In genomic region chr15:58014040-58014439, GRCh38 we compare ENCODE assay signal across 9 cellular contexts. TPM values are rescaled to one million over a fixed set of nuclear protein-coding genes. Genes with fewer than 3 reads are reported as not detected.
"Had no signal": no experiment of that assay in that cellular context is flagged by ENCODE, and none has a peak within 500 bp of the region (broad histone marks: within the 10 kb centered on the region; RNA-seq: fewer than 3 reads in every experiment).

No MANE protein-coding gene starts in this region.

- H3K4me3 ChIP-seq: GM23338 had no signal

- ATAC-seq: GM23338, HepG2 had no signal

- H3K4me2 ChIP-seq: GM23338, KMS-11 had no signal

- DNase-seq: H9, HCEC 1CT, KBM-7 had no signal

- H3K27ac ChIP-seq: HL-60, KMS-11 had no signal

RNA-seq across cellular contexts. Expression of gene ALDH1A2, which starts 51.5 kb away (rescaled TPM):
- total RNA-seq: HT1080 had no signal
- polyA plus RNA-seq: GM23338, IgD-negative memory B cell had no signal
